1 cellular context compared by ENCODE assay signal in genomic region chr20:49278817-49279676, GRCh38.
TF ChIP-seq lines count a peak whose summit lies in the region.

No MANE protein-coding gene starts in this region.

TF ChIP-seq in IMR-90, 13 proteins besides CTCF, POLR2A, EP300 and RAD21 (continued from another document):
- TF ChIP-seq, protein P1, sequence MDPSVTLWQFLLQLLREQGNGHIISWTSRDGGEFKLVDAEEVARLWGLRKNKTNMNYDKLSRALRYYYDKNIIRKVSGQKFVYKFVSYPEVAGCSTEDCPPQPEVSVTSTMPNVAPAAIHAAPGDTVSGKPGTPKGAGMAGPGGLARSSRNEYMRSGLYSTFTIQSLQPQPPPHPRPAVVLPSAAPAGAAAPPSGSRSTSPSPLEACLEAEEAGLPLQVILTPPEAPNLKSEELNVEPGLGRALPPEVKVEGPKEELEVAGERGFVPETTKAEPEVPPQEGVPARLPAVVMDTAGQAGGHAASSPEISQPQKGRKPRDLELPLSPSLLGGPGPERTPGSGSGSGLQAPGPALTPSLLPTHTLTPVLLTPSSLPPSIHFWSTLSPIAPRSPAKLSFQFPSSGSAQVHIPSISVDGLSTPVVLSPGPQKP (IDR thresholded peaks at IDR 0.05; ENCODE audit: borderline replicate concordance, low read depth, low read length) = no peak
- TF ChIP-seq RFX5 (IDR thresholded peaks at IDR 0.05; ENCODE audit: low read depth, low read length) (no peak), NFE2L2 (IDR thresholded peaks at IDR 0.05; ENCODE audit: low read depth, low read length) (no peak), CHD1 (IDR thresholded peaks at IDR 0.05; ENCODE audit: low read depth, low read length) (no peak; the same call in 1 of the 2 replicates), MAFK (IDR thresholded peaks at IDR 0.05; ENCODE audit: low read depth, low read length) (peak; percentile 56), BHLHE40 (IDR thresholded peaks at IDR 0.05; ENCODE audit: low read depth, low read length) (no peak), MAZ (IDR thresholded peaks at IDR 0.05; ENCODE audit: borderline replicate concordance, low read depth, low read length) (no peak), CEBPB (IDR thresholded peaks at IDR 0.05; ENCODE audit: low read depth, low read length) (peak; percentile 47; the same call in 1 of the 2 replicates)
- TF ChIP-seq, protein P2, sequence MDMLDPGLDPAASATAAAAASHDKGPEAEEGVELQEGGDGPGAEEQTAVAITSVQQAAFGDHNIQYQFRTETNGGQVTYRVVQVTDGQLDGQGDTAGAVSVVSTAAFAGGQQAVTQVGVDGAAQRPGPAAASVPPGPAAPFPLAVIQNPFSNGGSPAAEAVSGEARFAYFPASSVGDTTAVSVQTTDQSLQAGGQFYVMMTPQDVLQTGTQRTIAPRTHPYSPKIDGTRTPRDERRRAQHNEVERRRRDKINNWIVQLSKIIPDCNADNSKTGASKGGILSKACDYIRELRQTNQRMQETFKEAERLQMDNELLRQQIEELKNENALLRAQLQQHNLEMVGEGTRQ (IDR thresholded peaks at IDR 0.05; ENCODE audit: low read depth, low read length) = no peak
TF ChIP-seq in IMR-90: peak in this region for 3.
